ENCODE assay signal across 10 cellular contexts in genomic region chr2:37781028-37781427, GRCh38.
DNase-seq lines count a peak whose midpoint lies in the region; ATAC-seq, FAIRE-seq and TF ChIP-seq lines count a peak whose summit lies in the region.
"Had no signal": no experiment of that assay in that cellular context is flagged by ENCODE, and none has a peak within 500 bp of the region (broad histone marks: within the 10 kb centered on the region; RNA-seq: fewer than 3 reads in every experiment).

No MANE protein-coding gene starts in this region.

- H3K27me3 ChIP-seq in skeletal muscle satellite cell (ENCODE audit: control insufficient read depth, insufficient read depth, low read length) = no peaks in the 10 kb centered on the region
- no peaks in the 10 kb centered on the region for H3K27me3 ChIP-seq in ascending aorta
- H3K27me3 ChIP-seq: Peyer's patch had no signal

- peak overlapping the region; percentile 71 for H3K4me3 Mint-ChIP-seq in HFFc6

- peak overlapping the region; percentile 50 for H3K4me2 ChIP-seq in skeletal muscle satellite cell (ENCODE audit: low read length)

- H3K9me3 Mint-ChIP-seq in HFFc6 = no peaks in the 10 kb centered on the region

- TF ChIP-seq CTCF in HFFc6 (IDR thresholded peaks at IDR 0.05) = no peak
- no peak for TF ChIP-seq CTCF in ascending aorta (IDR thresholded peaks at IDR 0.05)

- H3K27me3 Mint-ChIP-seq in HFFc6 (ENCODE audit: insufficient read depth) = no peaks in the 10 kb centered on the region

- H3K4me1 ChIP-seq in skeletal muscle satellite cell (ENCODE audit: control insufficient read depth, insufficient read depth, low read length) (peaks cover 92% of the 10 kb centered on the region), ascending aorta (peaks cover 3 to 32% of the 10 kb centered on the region in 2 donors)

- H3K4me1 Mint-ChIP-seq in HFFc6 (ENCODE audit: low read depth) = peaks cover 98% of the 10 kb centered on the region

- intact Hi-C loops in ascending aorta (cut with DNase I) = no loop called here

- H3K36me3 ChIP-seq in skeletal muscle satellite cell (ENCODE audit: insufficient read depth, low read length) (peaks cover 2% of the 10 kb centered on the region), ascending aorta (no peaks in the 10 kb centered on the region)
- H3K36me3 ChIP-seq: Peyer's patch had no signal

- no peaks in the 10 kb centered on the region for H3K36me3 Mint-ChIP-seq in HFFc6 (ENCODE audit: low read depth)

- no peak overlapping the region for H3K4me3 ChIP-seq in skeletal muscle satellite cell (ENCODE audit: low read length)
- H3K4me3 ChIP-seq in ascending aorta = no peak overlapping the region
- H3K4me3 ChIP-seq: Peyer's patch had no signal

- FAIRE-seq in RCC 7860 (lab: Jason Lieb, UNC) = peak; percentile 52
- no peak for FAIRE-seq in H54 (lab: Jason Lieb, UNC)

- no peak for ATAC-seq in GM18498 (IDR thresholded peaks at IDR 0.05; ENCODE audit: unreplicated experiment)

- no peak for TF ChIP-seq POLR2A in H54 (IDR thresholded peaks at IDR 0.05; ENCODE audit: low read depth, low read length)

- H3K27ac ChIP-seq in epithelial cell of prostate (peak overlapping the region; percentile 43), ascending aorta (peak overlapping the region in 1 of 2 donors; percentile 83)
- H3K27ac ChIP-seq: Peyer's patch had no signal

- DNase-seq in HFFc6 (peak; percentile 55), RCC 7860 (ENCODE audit: low spot score) (peak; percentile 53), epithelial cell of prostate (ENCODE audit: low read depth, low spot score) (no peak), ascending aorta (ENCODE audit: low spot score in 2 of 2) (no peak), H54 (ENCODE audit: insufficient read length, low spot score) (no peak)
- DNase-seq: activated gamma-delta T cell, DMS79, Peyer's patch had no signal

- no peaks in the 10 kb centered on the region for H3K9me3 ChIP-seq in skeletal muscle satellite cell (replicated peaks; ENCODE audit: low read length)
- no peaks in the 10 kb centered on the region for H3K9me3 ChIP-seq in ascending aorta
- H3K9me3 ChIP-seq: Peyer's patch had no signal

- H3K9ac ChIP-seq in skeletal muscle satellite cell (ENCODE audit: low read depth, low read length) = peak overlapping the region; percentile 63

- peak overlapping the region; percentile 73 for H3K27ac Mint-ChIP-seq in HFFc6

Comparison
In these comparisons a context has a peak if more than half of its experiments do, and no peak if none do; other contexts are left out.
1. DNase-seq: peak in HFFc6 (single experiment) and RCC 7860 (single experiment); none in epithelial cell of prostate (single experiment), ascending aorta (0 of 2) and H54 (single experiment).